ENCODE assay signal across 8 cellular contexts in the genomic region with DNA sequence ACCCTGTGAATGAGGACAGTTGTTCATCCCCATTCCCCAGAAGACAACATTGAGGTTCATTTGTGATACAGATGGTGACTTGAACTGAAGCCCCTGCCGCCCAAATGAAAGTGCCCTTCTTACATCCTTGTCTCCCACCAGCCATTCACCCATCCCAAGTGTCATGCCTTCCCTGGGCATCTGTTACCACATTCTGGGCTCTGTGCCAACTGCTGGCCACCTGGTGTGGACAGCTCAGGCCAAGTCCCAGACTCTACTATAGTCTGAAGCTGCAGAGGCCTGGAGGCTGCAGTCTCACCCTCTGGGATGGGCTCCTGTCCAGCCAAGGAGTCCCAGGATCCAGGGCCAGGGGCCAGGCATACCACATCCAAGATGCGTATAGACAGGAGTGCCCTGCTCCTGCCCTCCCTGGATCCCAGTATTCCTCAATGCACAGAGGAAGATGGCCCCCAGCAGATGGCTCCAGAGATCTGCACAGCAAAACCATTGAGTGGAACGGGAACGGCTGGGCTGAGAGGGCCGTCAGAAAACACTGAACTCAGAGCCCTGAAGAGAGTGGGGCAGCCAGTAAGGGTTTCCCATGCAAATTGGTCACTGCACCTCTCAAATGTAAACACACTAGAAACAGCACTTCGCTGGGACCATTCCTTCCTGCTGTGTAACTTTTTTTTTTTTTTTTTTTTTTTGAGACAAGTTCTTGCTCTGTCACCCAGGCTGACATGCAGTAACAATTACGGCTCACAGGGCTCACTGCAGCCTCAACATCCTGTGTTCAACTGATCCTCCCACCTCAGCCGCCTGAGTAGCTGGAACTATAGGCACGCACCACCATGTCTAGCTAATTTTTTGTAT. TPM values are rescaled to one million over a fixed set of nuclear protein-coding genes. Genes with fewer than 3 reads are reported as not detected.
A peak's percentile ranks its signal among the peaks of the same experiment; 100 is the strongest.
DNase-seq lines count a peak whose midpoint lies in the region; ATAC-seq and TF ChIP-seq lines count a peak whose summit lies in the region.

No MANE protein-coding gene starts in this region.

- peaks cover 19% of the 10 kb centered on the region for H3K4me1 ChIP-seq in GM23248 (ENCODE audit: insufficient read depth)
- peaks cover 0 to 9% (median 7%) of the 10 kb centered on the region in 4 donors for H3K4me1 ChIP-seq in liver (ENCODE audit: control insufficient read depth in 4 of 4, insufficient read depth in 4 of 4, low read length in 3 of 4)

- no peaks in the 10 kb centered on the region for H3K9me3 ChIP-seq in GM23248 (ENCODE audit: low read depth)
- no peaks in the 10 kb centered on the region for H3K9me3 ChIP-seq in liver (ENCODE audit: control insufficient read depth in 4 of 4, low read length in 3 of 4)

- peak overlapping the region; percentile 6 for H3K4me3 Mint-ChIP-seq in dendritic cell treated with granulocyte-macrophage colony-stimulating factor and Interleukin-4, amounts not matched to agents 40 ng/mL and 50 ng/mL, for 4 days
- no peak overlapping the region for H3K4me3 Mint-ChIP-seq in stimulated activated memory B cell treated with anti-CD40 and anti-IgM and Interleukin-4, amounts not matched to agents 10 μg/mL and 1 μg/mL and 100 μg/mL, for 72 hours

- peaks cover 5% of the 10 kb centered on the region for H3F3A ChIP-seq in GM23248 (ENCODE audit: insufficient read depth)

- no peaks in the 10 kb centered on the region for H3K79me2 ChIP-seq in GM23248 (ENCODE audit: insufficient read depth)

- H3K27ac Mint-ChIP-seq in dendritic cell treated with granulocyte-macrophage colony-stimulating factor and Interleukin-4, amounts not matched to agents 40 ng/mL and 50 ng/mL, for 4 days, result peak overlapping the region; percentile 50
- no peak overlapping the region for H3K27ac Mint-ChIP-seq in stimulated activated memory B cell treated with anti-CD40 and anti-IgM and Interleukin-4, amounts not matched to agents 10 μg/mL and 1 μg/mL and 100 μg/mL, for 72 hours

- peak; percentile 69 for TF ChIP-seq CTCF in liver (IDR thresholded peaks at IDR 0.05; ENCODE audit: low read depth, low read length, missing input control)

- H3K27me3 ChIP-seq in GM23248 (replicated peaks; ENCODE audit: insufficient read depth) (no peaks in the 10 kb centered on the region), liver (ENCODE audit: control insufficient read depth in 4 of 4, insufficient read depth in 4 of 4, low read length in 3 of 4) (no peaks in the 10 kb centered on the region)

- H3K9me3 Mint-ChIP-seq in dendritic cell treated with granulocyte-macrophage colony-stimulating factor and Interleukin-4, amounts not matched to agents 40 ng/mL and 50 ng/mL, for 4 days, result no peaks in the 10 kb centered on the region
- H3K9me3 Mint-ChIP-seq in stimulated activated memory B cell treated with anti-CD40 and anti-IgM and Interleukin-4, amounts not matched to agents 10 μg/mL and 1 μg/mL and 100 μg/mL, for 72 hours, result no peaks in the 10 kb centered on the region

- no peaks in the 10 kb centered on the region for H4K20me1 ChIP-seq in GM23248 (ENCODE audit: insufficient read depth)

- no peaks in the 10 kb centered on the region for H3K9me2 ChIP-seq in GM23248 (ENCODE audit: insufficient read depth)

- ATAC-seq in stimulated activated memory B cell treated with anti-CD40 and anti-IgM and Interleukin-4, amounts not matched to agents 10 μg/mL and 1 μg/mL and 100 μg/mL, for 72 hours, result peak; percentile 53
- ATAC-seq in GM18873 (IDR thresholded peaks at IDR 0.05; ENCODE audit: low FRiP score, unreplicated experiment), result no peak

- TF ChIP-seq RAD21 in liver (IDR thresholded peaks at IDR 0.05), result peak; percentile 94 to 97

- no peaks in the 10 kb centered on the region for H3K27me3 Mint-ChIP-seq in dendritic cell treated with granulocyte-macrophage colony-stimulating factor and Interleukin-4, amounts not matched to agents 40 ng/mL and 50 ng/mL, for 4 days
- H3K27me3 Mint-ChIP-seq in stimulated activated memory B cell treated with anti-CD40 and anti-IgM and Interleukin-4, amounts not matched to agents 10 μg/mL and 1 μg/mL and 100 μg/mL, for 72 hours, result no peaks in the 10 kb centered on the region

- intact Hi-C loops in dendritic cell treated with granulocyte-macrophage colony-stimulating factor and Interleukin-4, amounts not matched to agents 40 ng/mL and 50 ng/mL, for 4 days (cut with micrococcal nuclease), result loop anchor here (1.0 kb wide), 1 partner anchor 56 kb away; no protein-coding TSS in a partner anchor

- no peak overlapping the region for H3K27ac ChIP-seq in GM23248
- H3K27ac ChIP-seq in liver (ENCODE audit: low read depth in 1 of 2, low read length in 2 of 2), result peak overlapping the region; percentile 1 to 4

- H3K9ac ChIP-seq in GM23248 (no peak overlapping the region), liver (ENCODE audit: low read depth in 1 of 2, low read length in 2 of 2) (no peak overlapping the region)

- no peak overlapping the region for H2AFZ ChIP-seq in GM23248

- H3K36me3 ChIP-seq in GM23248 (ENCODE audit: low read depth) (no peaks in the 10 kb centered on the region), liver (ENCODE audit: control insufficient read depth in 4 of 4, insufficient read depth in 3 of 4, low read depth in 1 of 4, low read length in 3 of 4) (no peaks in the 10 kb centered on the region)

- H3K36me3 Mint-ChIP-seq in dendritic cell treated with granulocyte-macrophage colony-stimulating factor and Interleukin-4, amounts not matched to agents 40 ng/mL and 50 ng/mL, for 4 days (ENCODE audit: low read depth), result peaks cover 92% of the 10 kb centered on the region
- H3K36me3 Mint-ChIP-seq in stimulated activated memory B cell treated with anti-CD40 and anti-IgM and Interleukin-4, amounts not matched to agents 10 μg/mL and 1 μg/mL and 100 μg/mL, for 72 hours, result no peaks in the 10 kb centered on the region

- WGBS in GM23248 (ENCODE audit: low coverage in 1 of 2, low lambda C conversion rate in 2 of 2, missing lambda C conversion rate in 2 of 2), 2 experiments, result 13 to 16% methylated on average over 9 of the region's 9 CpGs
- 31% methylated on average over 9 of the region's 9 CpGs for WGBS in liver

- peaks cover 69% of the 10 kb centered on the region for H3K4me1 Mint-ChIP-seq in dendritic cell treated with granulocyte-macrophage colony-stimulating factor and Interleukin-4, amounts not matched to agents 40 ng/mL and 50 ng/mL, for 4 days (ENCODE audit: low read depth)
- H3K4me1 Mint-ChIP-seq in stimulated activated memory B cell treated with anti-CD40 and anti-IgM and Interleukin-4, amounts not matched to agents 10 μg/mL and 1 μg/mL and 100 μg/mL, for 72 hours, result peaks cover 18% of the 10 kb centered on the region

- DNase-seq in CMK (ENCODE audit: low read depth) (peak; percentile 53), GM23248 (peak; percentile 86), NCI-H2227 treated with DMSO at 0.1 percent for 48 hours (lab: John Stamatoyannopoulos, UW) (peak; percentile 42)
- peak; percentile 36 for DNase-seq in activated CD4-positive, alpha-beta T cell treated with anti-CD3 and anti-CD28 coated beads for 1 hour

- in situ Hi-C loops in GM23248 (cut with MboI), result no loop called here

- H3K4me3 ChIP-seq in GM23248, result no peak overlapping the region
- no peak overlapping the region for H3K4me3 ChIP-seq in liver (ENCODE audit: low read depth in 1 of 3, low read length in 3 of 3)

- no peak overlapping the region for H3K4me2 ChIP-seq in GM23248 (ENCODE audit: unreplicated experiment)

TF ChIP-seq in liver, 16 proteins besides CTCF, POLR2A, EP300 and RAD21:
- TF ChIP-seq HNF4G (IDR thresholded peaks at IDR 0.05) (no peak), RXRA (IDR thresholded peaks at IDR 0.05) (peak in 1 of 2 donors; percentile 15), FOXA2 (IDR thresholded peaks at IDR 0.05) (no peak), YY1 (IDR thresholded peaks at IDR 0.05) (peak; percentile 39), NR2F2 (IDR thresholded peaks at IDR 0.05) (peak; percentile 51)

RNA-seq across cellular contexts. Expression of gene ARRB1, which starts 22.8 kb away (rescaled TPM):
- 2.1 and 3.1 TPM in 2 replicates for total RNA-seq in GM23248 (2014; rRNA removed; shearing (Covaris generic))
- polyA plus RNA-seq in GM23248 (2016; fragmentation: Nextera tagmentation; extraction: Ambion mirVana) (2.0 and 2.2 TPM in 2 replicates), liver (1 to 10 TPM; 3.3 to 5.7 TPM)
- 10 to 100 TPM; 19.3 to 21.2 TPM for total RNA-seq in liver

Comparison
In these comparisons a context has a peak if more than half of its experiments do, and no peak if none do; other contexts are left out.
1. DNase-seq: peak in every context shown above with its lines; median percentile 86 in GM23248; 53 in CMK; 42 in NCI-H2227 treated with DMSO at 0.1 percent for 48 hours; 36 in activated CD4-positive, alpha-beta T cell treated with anti-CD3 and anti-CD28 coated beads for 1 hour.